In the genomic region with DNA sequence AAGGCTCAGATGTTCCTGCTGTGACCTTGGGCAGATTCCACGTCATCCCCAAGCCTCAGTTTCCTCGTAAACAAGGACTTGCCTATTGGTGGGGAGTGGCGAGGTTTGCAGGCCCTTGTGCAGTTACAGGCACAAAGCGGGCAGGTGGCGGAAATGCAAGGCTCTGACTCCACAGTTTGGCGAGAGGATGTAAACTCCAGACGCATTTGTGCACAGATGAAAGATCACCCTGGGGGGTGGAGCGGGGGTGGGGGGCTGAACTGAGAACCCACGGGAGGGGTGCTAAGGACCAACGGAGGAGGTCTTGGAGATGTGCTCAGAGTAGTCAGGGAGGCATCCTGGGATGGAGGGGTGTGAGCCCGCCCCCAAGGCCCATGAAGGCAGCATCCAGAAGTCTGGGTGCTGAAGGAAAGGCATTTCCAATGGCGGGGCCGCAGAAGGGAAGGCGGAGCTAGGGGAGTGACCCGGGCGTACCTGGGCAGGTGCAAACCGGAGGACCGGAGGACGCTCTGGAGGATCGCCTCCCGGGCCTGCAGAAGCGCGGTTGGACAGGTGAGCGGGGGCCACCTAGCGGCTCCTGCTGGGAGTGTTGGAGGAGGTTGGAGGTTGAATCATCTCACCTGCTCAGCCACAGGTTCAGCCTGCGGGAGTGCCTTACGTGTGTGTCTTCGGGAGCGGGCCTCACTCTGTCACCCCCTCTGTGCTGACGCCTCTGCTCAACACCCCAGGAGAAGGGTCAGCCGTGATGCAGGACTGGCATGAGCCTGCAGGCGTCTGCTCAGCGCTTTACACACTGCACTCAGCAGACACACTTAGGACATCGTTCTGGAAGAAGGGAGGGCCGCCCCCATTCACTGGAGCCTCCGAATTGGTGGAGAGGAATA, we compare ENCODE assay signal across 7 cellular contexts. TPM values are rescaled to one million over a fixed set of nuclear protein-coding genes. Genes with fewer than 3 reads are reported as not detected.
A peak's percentile ranks its signal among the peaks of the same experiment; 100 is the strongest.
DNase-seq lines count a peak whose midpoint lies in the region; ATAC-seq, FAIRE-seq and TF ChIP-seq lines count a peak whose summit lies in the region.

No MANE protein-coding gene starts in this region.

- ATAC-seq in WTC11: peak; percentile 76
- ATAC-seq in HG03460 (IDR thresholded peaks at IDR 0.05; ENCODE audit: unreplicated experiment): no peak

- H3K4me1 Mint-ChIP-seq in WTC11: peaks cover 26% of the 10 kb centered on the region

- TF ChIP-seq POLR2A in GM12891 (IDR thresholded peaks at IDR 0.05; ENCODE audit: low read depth, low read length): no peak

- CTCF ChIA-PET in WTC11 (lab: Charles Lee): interaction anchor here (0.6 to 1.6 kb wide), 31 partner anchors 8 to 396 kb away, joined by 3 to 14 read pairs (median 4); a partner anchor contains a TSS

- DNase-seq in GM12891 (ENCODE audit: insufficient read length, low spot score) (peak; percentile 87), NCI-H1105 (lab: John Stamatoyannopoulos, UW) (peak; percentile 80), WTC11 (ENCODE audit: low spot score) (peak; percentile 98), T47D (ENCODE audit: low read depth in 1 of 2, low spot score in 1 of 2) (peak; percentile 95 to 99), kidney glomerular epithelial cell (lab: John Stamatoyannopoulos, UW) (peak; percentile 49)
- DNase-seq in stimulated activated CD4-positive, alpha-beta T cell treated with anti-CD3 and anti-CD28 coated beads, Interleukin-4, amount 100 ng/mL, for 4 hours: peak; percentile 66 to 73

- peaks cover 50% of the 10 kb centered on the region for H3K27me3 Mint-ChIP-seq in WTC11 (ENCODE audit: low read depth)

- in situ Hi-C loops in T47D (cut with HindIII; ENCODE audit: low pct_unique_long_range_greater_than_20kb, low sequenced_read_pairs): no loop called here

- POLR2A ChIA-PET in WTC11 (lab: Charles Lee): no interaction called here

- FAIRE-seq in GM12891 (lab: Jason Lieb, UNC): peak; percentile 26

- H3K9me3 Mint-ChIP-seq in WTC11: no peaks in the 10 kb centered on the region

- peak overlapping the region; percentile 61 for H3K4me3 Mint-ChIP-seq in WTC11

- TF ChIP-seq CTCF in WTC11 (IDR thresholded peaks at IDR 0.05): peak; percentile 71

- no peak overlapping the region; the same call in 1 of the 2 replicates for H3K27ac Mint-ChIP-seq in WTC11

- H3K36me3 Mint-ChIP-seq in WTC11: no peaks in the 10 kb centered on the region

TF ChIP-seq in GM12891, 5 proteins besides CTCF, POLR2A, EP300 and RAD21:
- TF ChIP-seq PAX5 (IDR thresholded peaks at IDR 0.05; ENCODE audit: insufficient read depth, low read length, severe bottlenecking): no peak
- TF ChIP-seq TAF1 (IDR thresholded peaks at IDR 0.05; ENCODE audit: low read depth, low read length): no peak
- TF ChIP-seq SPI1 (IDR thresholded peaks at IDR 0.05; ENCODE audit: low read depth, low read length): no peak
- no peak for TF ChIP-seq POLR2AphosphoS5 (IDR thresholded peaks at IDR 0.05; ENCODE audit: low read depth, low read length)
- no peak for TF ChIP-seq POU2F2 (IDR thresholded peaks at IDR 0.05; ENCODE audit: low read depth, low read length)
TF ChIP-seq in GM12891: peak in this region for 0.

TF ChIP-seq in WTC11, 78 proteins besides CTCF, POLR2A, EP300 and RAD21:
- 0 out of 2 replicates have a peak, but pooled peaks have one; percentile 14 for TF ChIP-seq ESRRA (CRISPR knock-in tag; IDR thresholded peaks at IDR 0.05; ENCODE audit: borderline replicate concordance)
- no peak for TF ChIP-seq ZBTB21 (CRISPR knock-in tag; IDR thresholded peaks at IDR 0.05; ENCODE audit: borderline replicate concordance)
- TF ChIP-seq SP1 (CRISPR knock-in tag; conservative IDR thresholded peaks at IDR 0.05): peak; percentile 44; the same call in 1 of the 2 replicates
- TF ChIP-seq, protein P1, sequence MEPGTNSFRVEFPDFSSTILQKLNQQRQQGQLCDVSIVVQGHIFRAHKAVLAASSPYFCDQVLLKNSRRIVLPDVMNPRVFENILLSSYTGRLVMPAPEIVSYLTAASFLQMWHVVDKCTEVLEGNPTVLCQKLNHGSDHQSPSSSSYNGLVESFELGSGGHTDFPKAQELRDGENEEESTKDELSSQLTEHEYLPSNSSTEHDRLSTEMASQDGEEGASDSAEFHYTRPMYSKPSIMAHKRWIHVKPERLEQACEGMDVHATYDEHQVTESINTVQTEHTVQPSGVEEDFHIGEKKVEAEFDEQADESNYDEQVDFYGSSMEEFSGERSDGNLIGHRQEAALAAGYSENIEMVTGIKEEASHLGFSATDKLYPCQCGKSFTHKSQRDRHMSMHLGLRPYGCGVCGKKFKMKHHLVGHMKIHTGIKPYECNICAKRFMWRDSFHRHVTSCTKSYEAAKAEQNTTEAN (CRISPR knock-in tag; IDR thresholded peaks at IDR 0.05): no peak
- TF ChIP-seq, protein P2, sequence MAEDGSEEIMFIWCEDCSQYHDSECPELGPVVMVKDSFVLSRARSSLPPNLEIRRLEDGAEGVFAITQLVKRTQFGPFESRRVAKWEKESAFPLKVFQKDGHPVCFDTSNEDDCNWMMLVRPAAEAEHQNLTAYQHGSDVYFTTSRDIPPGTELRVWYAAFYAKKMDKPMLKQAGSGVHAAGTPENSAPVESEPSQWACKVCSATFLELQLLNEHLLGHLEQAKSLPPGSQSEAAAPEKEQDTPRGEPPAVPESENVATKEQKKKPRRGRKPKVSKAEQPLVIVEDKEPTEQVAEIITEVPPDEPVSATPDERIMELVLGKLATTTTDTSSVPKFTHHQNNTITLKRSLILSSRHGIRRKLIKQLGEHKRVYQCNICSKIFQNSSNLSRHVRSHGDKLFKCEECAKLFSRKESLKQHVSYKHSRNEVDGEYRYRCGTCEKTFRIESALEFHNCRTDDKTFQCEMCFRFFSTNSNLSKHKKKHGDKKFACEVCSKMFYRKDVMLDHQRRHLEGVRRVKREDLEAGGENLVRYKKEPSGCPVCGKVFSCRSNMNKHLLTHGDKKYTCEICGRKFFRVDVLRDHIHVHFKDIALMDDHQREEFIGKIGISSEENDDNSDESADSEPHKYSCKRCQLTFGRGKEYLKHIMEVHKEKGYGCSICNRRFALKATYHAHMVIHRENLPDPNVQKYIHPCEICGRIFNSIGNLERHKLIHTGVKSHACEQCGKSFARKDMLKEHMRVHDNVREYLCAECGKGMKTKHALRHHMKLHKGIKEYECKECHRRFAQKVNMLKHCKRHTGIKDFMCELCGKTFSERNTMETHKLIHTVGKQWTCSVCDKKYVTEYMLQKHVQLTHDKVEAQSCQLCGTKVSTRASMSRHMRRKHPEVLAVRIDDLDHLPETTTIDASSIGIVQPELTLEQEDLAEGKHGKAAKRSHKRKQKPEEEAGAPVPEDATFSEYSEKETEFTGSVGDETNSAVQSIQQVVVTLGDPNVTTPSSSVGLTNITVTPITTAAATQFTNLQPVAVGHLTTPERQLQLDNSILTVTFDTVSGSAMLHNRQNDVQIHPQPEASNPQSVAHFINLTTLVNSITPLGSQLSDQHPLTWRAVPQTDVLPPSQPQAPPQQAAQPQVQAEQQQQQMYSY (CRISPR knock-in tag; IDR thresholded peaks at IDR 0.05): peak; percentile 84
- no peak for TF ChIP-seq NR2C2 (CRISPR knock-in tag; IDR thresholded peaks at IDR 0.05)
- TF ChIP-seq, protein P3, sequence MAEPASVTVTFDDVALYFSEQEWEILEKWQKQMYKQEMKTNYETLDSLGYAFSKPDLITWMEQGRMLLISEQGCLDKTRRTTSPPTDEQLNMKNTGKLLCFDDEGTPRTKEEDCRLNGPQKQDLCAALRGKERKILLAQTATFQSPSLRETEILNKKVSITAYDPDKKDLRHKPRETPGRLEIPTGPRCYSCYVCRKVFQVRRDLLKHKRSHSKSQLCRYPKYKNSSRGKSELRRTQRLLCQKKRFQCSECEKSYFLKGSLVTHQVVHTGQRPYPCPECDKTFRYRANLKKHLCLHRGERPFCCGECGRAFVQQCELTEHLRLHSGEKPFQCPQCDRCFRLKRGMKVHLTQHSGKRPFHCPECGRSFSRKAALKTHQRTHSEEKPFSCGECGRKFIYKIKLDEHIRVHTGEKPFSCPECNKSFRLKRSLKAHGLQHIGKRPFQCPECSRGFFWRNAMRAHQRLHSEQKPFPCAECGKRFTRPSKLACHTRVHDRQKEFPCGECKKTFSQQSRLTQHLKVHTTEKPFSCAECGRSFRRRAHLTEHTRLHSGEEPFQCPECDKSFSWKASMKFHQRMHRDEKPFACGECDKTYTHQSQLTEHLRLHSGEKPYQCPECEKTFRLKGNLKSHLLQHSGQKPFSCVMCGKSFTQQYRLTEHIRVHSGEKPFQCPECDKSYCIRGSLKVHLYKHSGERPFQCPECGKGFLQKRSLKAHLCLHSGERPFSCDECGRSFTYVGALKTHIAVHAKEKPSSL (CRISPR knock-in tag; conservative IDR thresholded peaks at IDR 0.05): no peak
- TF ChIP-seq, protein P4, sequence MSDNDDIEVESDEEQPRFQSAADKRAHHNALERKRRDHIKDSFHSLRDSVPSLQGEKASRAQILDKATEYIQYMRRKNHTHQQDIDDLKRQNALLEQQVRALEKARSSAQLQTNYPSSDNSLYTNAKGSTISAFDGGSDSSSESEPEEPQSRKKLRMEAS (CRISPR knock-in tag; IDR thresholded peaks at IDR 0.05): peak; percentile 60; the same call in 1 of the 2 replicates
- TF ChIP-seq ETV6 (CRISPR knock-in tag; IDR thresholded peaks at IDR 0.05): peak; percentile 69; the same call in 1 of the 2 replicates
- TF ChIP-seq, protein P5, sequence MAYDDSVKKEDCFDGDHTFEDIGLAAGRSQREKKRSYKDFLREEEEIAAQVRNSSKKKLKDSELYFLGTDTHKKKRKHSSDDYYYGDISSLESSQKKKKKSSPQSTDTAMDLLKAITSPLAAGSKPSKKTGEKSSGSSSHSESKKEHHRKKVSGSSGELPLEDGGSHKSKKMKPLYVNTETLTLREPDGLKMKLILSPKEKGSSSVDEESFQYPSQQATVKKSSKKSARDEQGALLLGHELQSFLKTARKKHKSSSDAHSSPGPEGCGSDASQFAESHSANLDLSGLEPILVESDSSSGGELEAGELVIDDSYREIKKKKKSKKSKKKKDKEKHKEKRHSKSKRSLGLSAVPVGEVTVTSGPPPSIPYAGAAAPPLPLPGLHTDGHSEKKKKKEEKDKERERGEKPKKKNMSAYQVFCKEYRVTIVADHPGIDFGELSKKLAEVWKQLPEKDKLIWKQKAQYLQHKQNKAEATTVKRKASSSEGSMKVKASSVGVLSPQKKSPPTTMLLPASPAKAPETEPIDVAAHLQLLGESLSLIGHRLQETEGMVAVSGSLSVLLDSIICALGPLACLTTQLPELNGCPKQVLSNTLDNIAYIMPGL (CRISPR knock-in tag; IDR thresholded peaks at IDR 0.05): peak; percentile 69

RNA-seq across cellular contexts. Expression of a gene that starts 1.9 kb away (rescaled TPM):
- polyA plus RNA-seq in GM12891 (2012; ENCODE audit: low read depth, missing spikeins): 0.06 TPM
- 6.6 to 9.1 TPM (median 8.8 TPM) in 3 replicates for total RNA-seq in WTC11 (2021)

RNA-seq across cellular contexts. Expression of a gene that starts 44.3 kb away (rescaled TPM):
- polyA plus RNA-seq in GM12891 (2012; ENCODE audit: low read depth, missing spikeins): 0.15 TPM
- not detected in 3 replicates for total RNA-seq in WTC11 (2021)
